ENCODE assay signal across 14 cellular contexts in genomic region chr6:127520061-127520460, GRCh38. TPM values are rescaled to one million over a fixed set of nuclear protein-coding genes. Genes with fewer than 3 reads are reported as not detected.
DNase-seq lines count a peak whose midpoint lies in the region; ATAC-seq and TF ChIP-seq lines count a peak whose summit lies in the region.
"Had no signal": no experiment of that assay in that cellular context is flagged by ENCODE, and none has a peak within 500 bp of the region (broad histone marks: within the 10 kb centered on the region; RNA-seq: fewer than 3 reads in every experiment).

No MANE protein-coding gene starts in this region.

- H3K27me3 Mint-ChIP-seq in activated CD4-positive, alpha-beta T cell treated with anti-CD3 and anti-CD28 coated beads, Interleukin-2, amount 10 ng/mL, durations not matched to agents 7 days and 5 days, result peaks cover 54% of the 10 kb centered on the region
- peaks cover 6% of the 10 kb centered on the region for H3K27me3 Mint-ChIP-seq in neural crest cell (ENCODE audit: low read depth)

- no peak overlapping the region for H3K4me3 Mint-ChIP-seq in activated CD4-positive, alpha-beta T cell treated with anti-CD3 and anti-CD28 coated beads, Interleukin-2, amount 10 ng/mL, durations not matched to agents 7 days and 5 days
- peak overlapping the region; percentile 92 for H3K4me3 Mint-ChIP-seq in neural crest cell

- POLR2A ChIA-PET in activated CD4-positive, alpha-beta T cell treated with anti-CD3 and anti-CD28 coated beads, Interleukin-2, amount 10 ng/mL, durations not matched to agents 7 days and 5 days (lab: Charles Lee), result no interaction called here

- peak; percentile 14 for DNase-seq in activated CD4-positive, alpha-beta T cell treated with anti-CD3 and anti-CD28 coated beads, Interleukin-2, amount 10 ng/mL, durations not matched to agents 7 days and 5 days
- no peak for DNase-seq in activated CD4-positive, alpha-beta T cell treated with anti-CD3 and anti-CD28 coated beads for 1 hour
- DNase-seq in NCI-H146 (lab: John Stamatoyannopoulos, UW), result peak; percentile 28
- no peak for DNase-seq in dorsolateral prefrontal cortex
- no peak for DNase-seq in neural crest cell (ENCODE audit: low read depth, low spot score)
- no peak for DNase-seq in epidermal melanocyte (ENCODE audit: insufficient read length, low spot score)
- DNase-seq in hippocampal formation (lab: John Stamatoyannopoulos, UW), result no peak
- DNase-seq: activated CD8-positive, alpha-beta memory T cell treated with anti-CD3 and anti-CD28 coated beads, Interleukin-2, amount 50 U/mL, for 4 hours; sigmoid colon; uterus had no signal

- peak overlapping the region in 33 of 59 donors; percentile 44 to 93 (median 63) for H3K4me3 ChIP-seq in dorsolateral prefrontal cortex
- H3K4me3 ChIP-seq: BLaER1 treated with 17β-estradiol and CSF1 and Interleukin-3, amounts not matched to agents 10 nM and 100 nM; sigmoid colon had no signal

- peak overlapping the region in 8 of 59 donors; percentile 8 to 96 (median 60) for H3K27ac ChIP-seq in dorsolateral prefrontal cortex
- H3K27ac ChIP-seq: BLaER1 treated with 17β-estradiol and CSF1 and Interleukin-3, amounts not matched to agents 10 nM and 100 nM; sigmoid colon; uterus had no signal

- ATAC-seq in GM21381 (IDR thresholded peaks at IDR 0.05; ENCODE audit: unreplicated experiment), result no peak

- H3K27ac Mint-ChIP-seq in activated CD4-positive, alpha-beta T cell treated with anti-CD3 and anti-CD28 coated beads, Interleukin-2, amount 10 ng/mL, durations not matched to agents 7 days and 5 days, result no peak overlapping the region
- peak overlapping the region; percentile 52 for H3K27ac Mint-ChIP-seq in neural crest cell (ENCODE audit: unreplicated experiment)

- TF ChIP-seq CTCF in dorsolateral prefrontal cortex (IDR thresholded peaks at IDR 0.05 in 54 of 56, conservative IDR thresholded peaks at IDR 0.05 in 2 of 56; ENCODE audit: low read depth in 1 of 56, partially characterized antibody in 56 of 56) (no peak), neural crest cell (conservative IDR thresholded peaks at IDR 0.05) (no peak)

- intact Hi-C loops in dorsolateral prefrontal cortex (cut with DNase I), result no loop called here

- H3K4me1 Mint-ChIP-seq in activated CD4-positive, alpha-beta T cell treated with anti-CD3 and anti-CD28 coated beads, Interleukin-2, amount 10 ng/mL, durations not matched to agents 7 days and 5 days, result peaks cover 34% of the 10 kb centered on the region
- H3K4me1 Mint-ChIP-seq in neural crest cell, result peaks cover 38% of the 10 kb centered on the region

- H3K27me3 ChIP-seq in dorsolateral prefrontal cortex, result peaks cover 0 to 24% (median 0%) of the 10 kb centered on the region in 45 donors

- CTCF ChIA-PET in activated CD4-positive, alpha-beta T cell treated with anti-CD3 and anti-CD28 coated beads, Interleukin-2, amount 10 ng/mL, durations not matched to agents 7 days and 5 days (lab: Charles Lee), result interaction anchor here (0.6 to 1.1 kb wide), 3 partner anchors 11 to 208 kb away, joined by 3 read pairs; no protein-coding TSS in a partner anchor

- H3K9me3 Mint-ChIP-seq in activated CD4-positive, alpha-beta T cell treated with anti-CD3 and anti-CD28 coated beads, Interleukin-2, amount 10 ng/mL, durations not matched to agents 7 days and 5 days, result no peaks in the 10 kb centered on the region
- no peaks in the 10 kb centered on the region for H3K9me3 Mint-ChIP-seq in neural crest cell

- no peaks in the 10 kb centered on the region for H3K36me3 Mint-ChIP-seq in activated CD4-positive, alpha-beta T cell treated with anti-CD3 and anti-CD28 coated beads, Interleukin-2, amount 10 ng/mL, durations not matched to agents 7 days and 5 days (ENCODE audit: low read depth)
- H3K36me3 Mint-ChIP-seq in neural crest cell (ENCODE audit: low read depth), result peaks cover under 1% of the 10 kb centered on the region

RNA-seq across cellular contexts. Expression of gene C6orf58, which starts 56.9 kb away (rescaled TPM):
- not detected for total RNA-seq in activated CD4-positive, alpha-beta T cell treated with anti-CD3 and anti-CD28 coated beads, Interleukin-2, amount 10 ng/mL, durations not matched to agents 7 days and 5 days
- total RNA-seq in dorsolateral prefrontal cortex, result 1 to 10 TPM in 4 of 120 experiments, under 1 TPM in 3, not detected in 113; 0.43 to 1.9 (median 1.3) TPM
- 0.82 TPM in 1 of 2 replicates, not detected in the other for total RNA-seq in neural crest cell
- total RNA-seq: HT-29, mesenteric fat pad, sigmoid colon had no signal

Comparison
In these comparisons a context has a peak if more than half of its experiments do, and no peak if none do; other contexts are left out.
1. DNase-seq: peak in activated CD4-positive, alpha-beta T cell treated with anti-CD3 and anti-CD28 coated beads, Interleukin-2, amount 10 ng/mL, durations not matched to agents 7 days and 5 days (single experiment) and NCI-H146 (single experiment); none in activated CD4-positive, alpha-beta T cell treated with anti-CD3 and anti-CD28 coated beads for 1 hour (single experiment), dorsolateral prefrontal cortex (0 of 10), neural crest cell (single experiment), epidermal melanocyte (single experiment) and hippocampal formation (0 of 2).